In the genomic region with DNA sequence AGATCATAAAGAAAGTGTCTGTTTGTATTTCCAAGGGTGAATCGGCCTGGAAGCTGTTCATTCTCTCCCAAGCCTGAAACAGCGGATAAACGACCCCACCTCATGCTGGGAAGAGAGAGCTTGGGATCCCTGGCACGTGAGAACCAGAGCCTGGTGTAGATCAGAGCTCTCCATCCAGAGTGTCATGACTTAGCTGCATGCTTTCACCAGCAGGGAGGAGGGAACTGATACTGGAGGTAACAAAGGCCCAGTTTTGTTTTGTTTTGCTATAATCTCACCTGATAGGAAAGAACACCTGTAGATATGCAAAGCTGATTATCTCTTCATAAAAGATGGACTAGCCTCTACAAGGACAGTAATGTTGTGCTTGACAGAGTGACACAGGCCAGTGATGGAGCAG, we compare ENCODE assay signal across 19 cellular contexts.
"Had no signal": no experiment of that assay in that cellular context is flagged by ENCODE, and none has a peak within 500 bp of the region (broad histone marks: within the 10 kb centered on the region; RNA-seq: fewer than 3 reads in every experiment).

No MANE protein-coding gene starts in this region.

- H3K27me3 Mint-ChIP-seq: activated CD4-positive, alpha-beta T cell treated with anti-CD3 and anti-CD28 coated beads, Interleukin-2, amount 10 ng/mL, durations not matched to agents 7 days and 5 days; natural killer cell treated with Interleukin-12 subunit alpha and Interleukin-12 subunit beta and Interleukin-15 and Interleukin-18, amount 100 ng/mL, for 72 hours; stimulated activated naive CD8-positive, alpha-beta T cell treated with anti-CD3 and anti-CD28 coated beads, Interleukin-15, amount 100 ng/mL, for 72 hours; type B pancreatic cell had no signal

- H3K9me3 ChIP-seq: gastroesophageal sphincter, prostate gland, right lobe of liver had no signal

- FAIRE-seq: colon, endometrium, TTC549 had no signal

- H3K36me3 Mint-ChIP-seq: type B pancreatic cell had no signal

- H3K4me1 Mint-ChIP-seq: activated CD4-positive, alpha-beta T cell treated with anti-CD3 and anti-CD28 coated beads, Interleukin-2, amount 10 ng/mL, durations not matched to agents 7 days and 5 days; stimulated activated naive CD8-positive, alpha-beta T cell treated with anti-CD3 and anti-CD28 coated beads, Interleukin-15, amount 100 ng/mL, for 72 hours had no signal

- DNase-seq: activated CD4-positive, alpha-beta T cell treated with anti-CD3 and anti-CD28 coated beads, Interleukin-2, amount 10 ng/mL, durations not matched to agents 7 days and 5 days; activated CD8-positive, alpha-beta memory T cell treated with anti-CD3 and anti-CD28 coated beads, Interleukin-2, amount 50 U/mL, for 48 hours; activated gamma-delta T cell; activated T-cell treated with anti-CD3 and anti-CD28 coated beads, Interleukin-2, amount 50 U/mL, for 72 hours; caudate nucleus; heart right ventricle; islet precursor cell; mammary epithelial cell; right lobe of liver; stimulated activated naive CD8-positive, alpha-beta T cell treated with anti-CD3 and anti-CD28 coated beads, Interleukin-15, amount 100 ng/mL, for 72 hours; T-helper 2 cell had no signal

- H3K9me3 Mint-ChIP-seq: type B pancreatic cell had no signal

- H3K36me3 ChIP-seq: gastroesophageal sphincter, heart right ventricle, prostate gland, right lobe of liver had no signal

- H3K4me3 Mint-ChIP-seq: activated CD4-positive, alpha-beta T cell treated with anti-CD3 and anti-CD28 coated beads, Interleukin-2, amount 10 ng/mL, durations not matched to agents 7 days and 5 days; activated T-cell treated with anti-CD3 and anti-CD28 coated beads, Interleukin-2, amount 50 U/mL, for 72 hours; natural killer cell treated with Interleukin-12 subunit alpha and Interleukin-12 subunit beta and Interleukin-15 and Interleukin-18, amount 100 ng/mL, for 72 hours; stimulated activated naive CD8-positive, alpha-beta T cell treated with anti-CD3 and anti-CD28 coated beads, Interleukin-15, amount 100 ng/mL, for 72 hours; type B pancreatic cell had no signal

- H3K27ac ChIP-seq: gastroesophageal sphincter, heart right ventricle, prostate gland, right lobe of liver had no signal

- H3K4me3 ChIP-seq: gastroesophageal sphincter, heart right ventricle, prostate gland, right lobe of liver had no signal

- H3K27ac Mint-ChIP-seq: activated CD4-positive, alpha-beta T cell treated with anti-CD3 and anti-CD28 coated beads, Interleukin-2, amount 10 ng/mL, durations not matched to agents 7 days and 5 days; activated naive CD4-positive, alpha-beta T cell treated with anti-CD3 and anti-CD28 coated beads, Interleukin-2, amount 50 U/mL, for 72 hours; activated T-cell treated with anti-CD3 and anti-CD28 coated beads, Interleukin-2, amount 50 U/mL, for 72 hours; natural killer cell treated with Interleukin-12 subunit alpha and Interleukin-12 subunit beta and Interleukin-15 and Interleukin-18, amount 100 ng/mL, for 72 hours; stimulated activated naive CD8-positive, alpha-beta T cell treated with anti-CD3 and anti-CD28 coated beads, Interleukin-15, amount 100 ng/mL, for 72 hours; type B pancreatic cell had no signal

- H3K27me3 ChIP-seq: gastroesophageal sphincter, heart right ventricle, right lobe of liver had no signal

- H3K4me1 ChIP-seq: prostate gland, right lobe of liver had no signal
